Comparison of ENCODE assay signal across 7 cellular contexts in genomic region chr1:22887491-22887890, GRCh38.
"Had no signal": no experiment of that assay in that cellular context is flagged by ENCODE, and none has a peak within 500 bp of the region (broad histone marks: within the 10 kb centered on the region; RNA-seq: fewer than 3 reads in every experiment).

No MANE protein-coding gene starts in this region.

- DNase-seq: GM23248, GOT3, H9, HCEC 1CT had no signal

- H3K4me3 Mint-ChIP-seq: H9, IgD-negative memory B cell had no signal

- H3K27ac ChIP-seq: GM23248, HL-60 had no signal

- H3K9ac ChIP-seq: GM23248 had no signal

- H3K27ac Mint-ChIP-seq: IgD-negative memory B cell had no signal

- H3K9me3 Mint-ChIP-seq: H9, IgD-negative memory B cell had no signal

- ATAC-seq: HepG2 had no signal

- H2AFZ ChIP-seq: GM23248 had no signal

- H3K4me3 ChIP-seq: GM23248 had no signal
